8 cellular contexts compared by ENCODE assay signal in genomic region chr11:125592305-125593112, GRCh38. TPM values are rescaled to one million over a fixed set of nuclear protein-coding genes. Genes with fewer than 3 reads are reported as not detected.
DNase-seq lines count a peak whose midpoint lies in the region; ATAC-seq and TF ChIP-seq lines count a peak whose summit lies in the region.

TSS of gene STT3A (plus strand) at chr11:125592852. CDS start at chr11:125595916, 3,064 bp downstream.

- TF ChIP-seq POLR2A in suprapubic skin (IDR thresholded peaks at IDR 0.05) = peak in 1 of 2 donors; percentile 85

- TF ChIP-seq EP300 in suprapubic skin (IDR thresholded peaks at IDR 0.05) = no peak

- H3K4me3 ChIP-seq in GM08714 (ENCODE audit: low read length) (peak within 1 kb of the TSS; percentile 88), suprapubic skin (peak within 1 kb of the TSS; percentile 89)

- H3K4me1 ChIP-seq in suprapubic skin = peaks cover 29% of the 10 kb centered on the region

- peaks cover 35 to 37% of the 10 kb centered on the region in 2 donors for H3K36me3 Mint-ChIP-seq in activated naive CD4-positive, alpha-beta T cell treated with anti-CD3 and anti-CD28 coated beads, Interleukin-2, amount 50 U/mL, for 72 hours

- H3K27ac ChIP-seq in suprapubic skin = peak within 1 kb of the TSS; percentile 99

- H3K9me3 Mint-ChIP-seq in activated naive CD4-positive, alpha-beta T cell treated with anti-CD3 and anti-CD28 coated beads, Interleukin-2, amount 50 U/mL, for 72 hours = no peaks in the 10 kb centered on the region

- no peak for TF ChIP-seq CTCF in suprapubic skin (IDR thresholded peaks at IDR 0.05)

- peak; percentile 97 for ATAC-seq in HG02610 (IDR thresholded peaks at IDR 0.05; ENCODE audit: unreplicated experiment)
- peak; percentile 95 to 96 for ATAC-seq in activated naive CD4-positive, alpha-beta T cell treated with anti-CD3 and anti-CD28 coated beads, Interleukin-2, amount 50 U/mL, for 72 hours

- no peaks in the 10 kb centered on the region for H3K27me3 ChIP-seq in suprapubic skin

- DNase-seq in NCI-H1092 treated with DMSO at 0.1 percent for 48 hours (lab: John Stamatoyannopoulos, UW) (peak; percentile 100), SKM-1 (lab: John Stamatoyannopoulos, UW; ENCODE audit: unreplicated experiment) (peak; percentile 98), globus pallidus (ENCODE audit: low spot score) (peak; percentile 100), nucleus accumbens (lab: John Stamatoyannopoulos, UW) (peak; percentile 91 to 100 (median 99)), suprapubic skin (ENCODE audit: low spot score in 2 of 2) (peak; percentile 99 to 100)
- peak; percentile 98 to 99 for DNase-seq in activated naive CD4-positive, alpha-beta T cell treated with anti-CD3 and anti-CD28 coated beads, Interleukin-2, amount 50 U/mL, for 72 hours (ENCODE audit: low spot score in 2 of 2)

- no peaks in the 10 kb centered on the region for H3K9me3 ChIP-seq in suprapubic skin

- H3K27ac Mint-ChIP-seq in activated naive CD4-positive, alpha-beta T cell treated with anti-CD3 and anti-CD28 coated beads, Interleukin-2, amount 50 U/mL, for 72 hours = peak within 1 kb of the TSS; percentile 98 to 99

- under 1% methylated on average over 48 of the region's 55 CpGs for WGBS in suprapubic skin

- peaks cover 6% of the 10 kb centered on the region for H3K36me3 ChIP-seq in suprapubic skin

RNA-seq across cellular contexts. Expression of gene STT3A, which starts in this region (rescaled TPM):
- total RNA-seq in activated naive CD4-positive, alpha-beta T cell treated with anti-CD3 and anti-CD28 coated beads, Interleukin-2, amount 50 U/mL, for 72 hours = 100 to 1,000 TPM; 112 to 143 TPM
- 10 to 100 TPM; 49.5 to 64.8 (median 62.8) TPM for total RNA-seq in suprapubic skin

Comparison
In these comparisons a context has a peak if more than half of its experiments do, and no peak if none do; other contexts are left out.
1. Peak in every context shown above with its lines: DNase-seq, ATAC-seq, H3K4me3 ChIP-seq and H3K27ac ChIP-seq.